In the genomic region with DNA sequence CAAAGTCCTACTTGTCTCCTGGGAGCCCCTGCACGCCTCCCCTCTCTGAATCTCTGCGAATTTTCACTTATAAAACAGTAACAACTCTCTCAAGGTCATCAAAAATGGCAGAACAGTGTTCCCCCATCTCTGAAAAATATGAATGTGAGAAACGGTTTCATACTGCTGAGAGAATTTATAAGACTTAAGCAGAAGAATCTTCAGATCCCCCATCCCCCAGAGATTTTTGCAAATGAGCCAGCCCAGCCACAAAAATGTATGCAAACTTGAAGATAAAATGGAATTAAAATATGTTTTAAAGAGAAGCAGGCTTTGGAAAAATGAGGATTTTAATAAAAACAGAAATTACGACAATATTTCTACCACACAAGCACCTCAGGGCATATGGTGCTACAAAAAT, we compare ENCODE assay signal across 21 cellular contexts.
"Had no signal": no experiment of that assay in that cellular context is flagged by ENCODE, and none has a peak within 500 bp of the region (broad histone marks: within the 10 kb centered on the region; RNA-seq: fewer than 3 reads in every experiment).

No MANE protein-coding gene starts in this region.

- H3K4me3 ChIP-seq: lung, tibial nerve, uterus had no signal

- H3K4me1 Mint-ChIP-seq: central memory CD8-positive, alpha-beta T cell had no signal

- H3K4me3 Mint-ChIP-seq: activated naive CD8-positive, alpha-beta T cell treated with anti-CD3 and anti-CD28 coated beads for 36 hours; brain; central memory CD8-positive, alpha-beta T cell; nephron; stimulated activated naive CD8-positive, alpha-beta T cell treated with anti-CD3 and anti-CD28 coated beads, Interleukin-15, Interleukin-2, amounts not matched to agents 100 ng/mL and 50 ng/mL, for 24 hours; T-cell had no signal

- H3K36me3 Mint-ChIP-seq: activated naive CD8-positive, alpha-beta T cell treated with anti-CD3 and anti-CD28 coated beads for 36 hours; brain; T-cell had no signal

- H3K27me3 Mint-ChIP-seq: stimulated activated naive CD8-positive, alpha-beta T cell treated with anti-CD3 and anti-CD28 coated beads, Interleukin-15, Interleukin-2, amounts not matched to agents 100 ng/mL and 50 ng/mL, for 24 hours had no signal

- H3K9me3 ChIP-seq: tibial nerve, uterus had no signal

- H3K9me3 Mint-ChIP-seq: activated naive CD8-positive, alpha-beta T cell treated with anti-CD3 and anti-CD28 coated beads for 36 hours; central memory CD8-positive, alpha-beta T cell; nephron; stimulated activated naive CD8-positive, alpha-beta T cell treated with anti-CD3 and anti-CD28 coated beads, Interleukin-15, Interleukin-2, amounts not matched to agents 100 ng/mL and 50 ng/mL, for 24 hours; T-cell had no signal

- H3K27ac ChIP-seq: tibial nerve, uterus had no signal

- ATAC-seq: activated CD4-positive, CD25-positive, alpha-beta regulatory T cell treated with anti-CD3 and anti-CD28 coated beads, Interleukin-2, amount 50 U/mL, for 24 hours; SK-N-SH treated with all-trans-retinoic acid at 6 μM for 48 hours; T-cell had no signal

- DNase-seq: activated gamma-delta T cell; activated naive CD8-positive, alpha-beta T cell treated with anti-CD3 and anti-CD28 coated beads for 36 hours; cortex of kidney; effector CD4-positive, alpha-beta T cell; hippocampal formation; kidney; midbrain; occipital lobe; stimulated activated CD4-positive, alpha-beta T cell treated with anti-CD3 and anti-CD28 coated beads, Interleukin-12 subunit alpha, Interleukin-12 subunit beta, amount 100 ng/mL, for 4 hours; stimulated activated CD4-positive, alpha-beta T cell treated with anti-CD3 and anti-CD28 coated beads, Interleukin-1b, Interleukin-23, amount 100 ng/mL, for 48 hours; stimulated activated CD8-positive, alpha-beta memory T cell treated with anti-CD3 and anti-CD28 coated beads, Interleukin-4, amount 100 ng/mL, for 48 hours; T-cell; uterus had no signal

- H3K27ac Mint-ChIP-seq: activated naive CD8-positive, alpha-beta T cell treated with anti-CD3 and anti-CD28 coated beads for 36 hours; stimulated activated naive CD8-positive, alpha-beta T cell treated with anti-CD3 and anti-CD28 coated beads, Interleukin-15, Interleukin-2, amounts not matched to agents 100 ng/mL and 50 ng/mL, for 24 hours; T-cell had no signal

- H3K27me3 ChIP-seq: tibial nerve, uterus had no signal

- H3K36me3 ChIP-seq: uterus had no signal
